ENCODE assay signal across 1 cellular context in the genomic region with DNA sequence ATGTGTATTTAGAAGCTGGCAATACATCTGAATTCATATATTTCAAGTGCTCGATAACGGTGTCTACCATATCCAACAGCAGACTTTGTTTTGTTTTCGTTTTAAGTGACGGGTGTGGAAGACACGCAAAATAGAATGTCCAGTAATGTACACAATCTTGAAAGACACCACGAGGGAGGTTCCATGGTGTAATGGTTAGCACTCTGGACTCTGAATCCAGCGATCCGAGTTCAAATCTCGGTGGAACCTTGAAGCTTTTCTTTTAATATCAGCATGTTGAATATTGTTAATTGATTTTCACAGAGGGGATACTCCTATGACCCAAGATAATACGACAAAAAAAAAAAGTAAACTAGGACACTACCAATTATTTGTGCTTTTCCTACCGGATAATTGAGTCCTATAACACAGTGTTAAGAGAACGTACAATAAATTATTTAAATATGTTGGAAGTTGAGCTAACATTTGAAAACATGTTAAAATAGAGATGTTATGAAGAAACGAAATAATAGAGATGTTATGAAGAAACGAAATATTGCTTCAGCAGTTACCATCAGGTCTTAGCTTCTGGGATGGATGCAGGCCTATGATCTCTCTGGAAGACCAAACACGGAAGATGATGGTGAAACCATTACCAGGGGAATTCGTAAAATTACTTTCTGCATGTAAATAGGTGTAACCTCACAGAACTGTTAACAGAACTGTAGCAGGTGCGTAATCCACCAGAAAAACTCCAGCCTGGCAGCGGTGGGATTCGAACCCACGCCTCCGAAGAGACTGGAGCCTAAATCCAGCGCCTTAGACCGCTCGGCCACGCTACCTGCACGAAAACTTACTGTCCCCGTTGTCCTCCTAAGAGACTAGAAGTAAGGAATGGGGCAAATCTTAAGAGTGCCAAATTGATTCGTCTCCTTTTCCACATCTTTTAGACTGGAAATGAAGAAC.
TF ChIP-seq lines count a peak whose summit lies in the region.

No MANE protein-coding gene starts in this region.

TF ChIP-seq in HepG2, 621 proteins besides CTCF, POLR2A, EP300 and RAD21 (continued from another document and continues in another):
- TF ChIP-seq, protein P1, sequence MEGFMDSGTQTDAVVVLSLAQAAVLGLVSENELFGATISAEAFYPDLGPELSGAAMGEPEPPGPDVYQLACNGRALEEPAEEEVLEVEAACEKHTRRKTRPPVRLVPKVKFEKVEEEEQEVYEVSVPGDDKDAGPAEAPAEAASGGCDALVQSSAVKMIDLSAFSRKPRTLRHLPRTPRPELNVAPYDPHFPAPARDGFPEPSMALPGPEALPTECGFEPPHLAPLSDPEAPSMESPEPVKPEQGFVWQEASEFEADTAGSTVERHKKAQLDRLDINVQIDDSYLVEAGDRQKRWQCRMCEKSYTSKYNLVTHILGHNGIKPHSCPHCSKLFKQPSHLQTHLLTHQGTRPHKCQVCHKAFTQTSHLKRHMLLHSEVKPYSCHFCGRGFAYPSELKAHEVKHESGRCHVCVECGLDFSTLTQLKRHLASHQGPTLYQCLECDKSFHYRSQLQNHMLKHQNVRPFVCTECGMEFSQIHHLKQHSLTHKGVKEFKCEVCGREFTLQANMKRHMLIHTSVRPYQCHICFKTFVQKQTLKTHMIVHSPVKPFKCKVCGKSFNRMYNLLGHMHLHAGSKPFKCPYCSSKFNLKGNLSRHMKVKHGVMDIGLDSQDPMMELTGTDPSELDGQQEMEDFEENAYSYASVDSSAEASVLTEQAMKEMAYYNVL (CRISPR knock-in tag; IDR thresholded peaks at IDR 0.05; ENCODE audit: borderline replicate concordance) = peak; percentile 20; the same call in 1 of the 2 replicates
- TF ChIP-seq ZNF761 (CRISPR knock-in tag; conservative IDR thresholded peaks at IDR 0.05) (0 out of 2 replicates have a peak, but pooled peaks have one; percentile 45), KLF13 (CRISPR knock-in tag; IDR thresholded peaks at IDR 0.05) (no peak), U2AF2 (IDR thresholded peaks at IDR 0.05; ENCODE audit: low read depth, low read length) (no peak), ZNF737 (CRISPR knock-in tag; IDR thresholded peaks at IDR 0.05; ENCODE audit: borderline replicate concordance) (no peak), ZSCAN22 (CRISPR knock-in tag; IDR thresholded peaks at IDR 0.05) (no peak), ARNTL (CRISPR knock-in tag; IDR thresholded peaks at IDR 0.05) (no peak), GTF3A (CRISPR knock-in tag; conservative IDR thresholded peaks at IDR 0.05) (peak; percentile 82; the same call in 1 of the 2 replicates), PCBP2 (optimal IDR thresholded peaks at IDR 0.05; ENCODE audit: low read depth, low read length, poor library complexity, severe bottlenecking) (no peak), ZFP1 (CRISPR knock-in tag; IDR thresholded peaks at IDR 0.05) (no peak), SP140L (CRISPR knock-in tag; IDR thresholded peaks at IDR 0.05; ENCODE audit: borderline replicate concordance) (no peak), ELF1 (CRISPR knock-in tag; IDR thresholded peaks at IDR 0.05) (no peak; the same call in 1 of the 2 replicates), ZNF335 (CRISPR knock-in tag; IDR thresholded peaks at IDR 0.05) (no peak), ZNF558 (CRISPR knock-in tag; IDR thresholded peaks at IDR 0.05; ENCODE audit: borderline replicate concordance) (peak; percentile 55; the same call in 1 of the 2 replicates), SOX5 (CRISPR knock-in tag; IDR thresholded peaks at IDR 0.05; ENCODE audit: borderline replicate concordance) (peak; percentile 52; the same call in 1 of the 2 replicates), ZNF331 (CRISPR knock-in tag; IDR thresholded peaks at IDR 0.05) (peak; percentile 86), SIX1 (CRISPR knock-in tag; IDR thresholded peaks at IDR 0.05; ENCODE audit: borderline replicate concordance) (peak; percentile 47; the same call in 1 of the 2 replicates), ZNF543 (CRISPR knock-in tag; IDR thresholded peaks at IDR 0.05) (0 out of 2 replicates have a peak, but pooled peaks have one; percentile 28), HNF4G (IDR thresholded peaks at IDR 0.05; ENCODE audit: borderline replicate concordance, low read depth, low read length) (peak; percentile 43; the same call in 1 of the 2 replicates), HNF4G (CRISPR knock-in tag; IDR thresholded peaks at IDR 0.05; ENCODE audit: borderline replicate concordance, low read depth) (no peak), ZNF318 (CRISPR knock-in tag; IDR thresholded peaks at IDR 0.05) (0 out of 2 replicates have a peak, but pooled peaks have one; percentile 36), ZNF275 (CRISPR knock-in tag; IDR thresholded peaks at IDR 0.05; ENCODE audit: borderline replicate concordance) (0 out of 2 replicates have a peak, but pooled peaks have one; percentile 58), PATZ1 (CRISPR knock-in tag; IDR thresholded peaks at IDR 0.05) (peak; percentile 85), ZNF350 (CRISPR knock-in tag; IDR thresholded peaks at IDR 0.05; ENCODE audit: borderline replicate concordance, low read depth) (peak; percentile 74; the same call in 1 of the 2 replicates), MNT (IDR thresholded peaks at IDR 0.05) (0 out of 2 replicates have a peak, but pooled peaks have one; percentile 18), YEATS4 (CRISPR knock-in tag; IDR thresholded peaks at IDR 0.05; ENCODE audit: borderline replicate concordance) (no peak), ZSCAN12 (CRISPR knock-in tag; IDR thresholded peaks at IDR 0.05) (no peak), ZNF34 (CRISPR knock-in tag; IDR thresholded peaks at IDR 0.05; ENCODE audit: borderline replicate concordance) (peak; percentile 84; the same call in 1 of the 2 replicates), MAF1 (CRISPR knock-in tag; IDR thresholded peaks at IDR 0.05; ENCODE audit: borderline replicate concordance) (peak; percentile 98), EED (CRISPR knock-in tag; IDR thresholded peaks at IDR 0.05) (no peak), KAT8 (CRISPR knock-in tag; IDR thresholded peaks at IDR 0.05) (peak; percentile 58; the same call in 1 of the 2 replicates), SMYD3 (CRISPR knock-in tag; IDR thresholded peaks at IDR 0.05) (no peak), ISL2 (CRISPR knock-in tag; IDR thresholded peaks at IDR 0.05) (peak; percentile 42), NFE2L2 (IDR thresholded peaks at IDR 0.05; ENCODE audit: low read length) (no peak), ATF1 (CRISPR knock-in tag; IDR thresholded peaks at IDR 0.05) (no peak; the same call in none of the 2 replicates), SMC3 (IDR thresholded peaks at IDR 0.05; ENCODE audit: low read length) (0 out of 2 replicates have a peak, but pooled peaks have one; percentile 10), CBX1 (IDR thresholded peaks at IDR 0.05; ENCODE audit: low read depth) (peak; percentile 36)
- TF ChIP-seq, protein P2, sequence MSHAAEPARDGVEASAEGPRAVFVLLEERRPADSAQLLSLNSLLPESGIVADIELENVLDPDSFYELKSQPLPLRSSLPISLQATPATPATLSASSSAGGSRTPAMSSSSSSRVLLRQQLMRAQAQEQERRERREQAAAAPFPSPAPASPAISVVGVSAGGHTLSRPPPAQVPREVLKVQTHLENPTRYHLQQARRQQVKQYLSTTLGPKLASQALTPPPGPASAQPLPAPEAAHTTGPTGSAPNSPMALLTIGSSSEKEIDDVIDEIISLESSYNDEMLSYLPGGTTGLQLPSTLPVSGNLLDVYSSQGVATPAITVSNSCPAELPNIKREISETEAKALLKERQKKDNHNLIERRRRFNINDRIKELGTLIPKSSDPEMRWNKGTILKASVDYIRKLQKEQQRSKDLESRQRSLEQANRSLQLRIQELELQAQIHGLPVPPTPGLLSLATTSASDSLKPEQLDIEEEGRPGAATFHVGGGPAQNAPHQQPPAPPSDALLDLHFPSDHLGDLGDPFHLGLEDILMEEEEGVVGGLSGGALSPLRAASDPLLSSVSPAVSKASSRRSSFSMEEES (CRISPR knock-in tag; IDR thresholded peaks at IDR 0.05) = peak; percentile 69
- TF ChIP-seq, protein P3, sequence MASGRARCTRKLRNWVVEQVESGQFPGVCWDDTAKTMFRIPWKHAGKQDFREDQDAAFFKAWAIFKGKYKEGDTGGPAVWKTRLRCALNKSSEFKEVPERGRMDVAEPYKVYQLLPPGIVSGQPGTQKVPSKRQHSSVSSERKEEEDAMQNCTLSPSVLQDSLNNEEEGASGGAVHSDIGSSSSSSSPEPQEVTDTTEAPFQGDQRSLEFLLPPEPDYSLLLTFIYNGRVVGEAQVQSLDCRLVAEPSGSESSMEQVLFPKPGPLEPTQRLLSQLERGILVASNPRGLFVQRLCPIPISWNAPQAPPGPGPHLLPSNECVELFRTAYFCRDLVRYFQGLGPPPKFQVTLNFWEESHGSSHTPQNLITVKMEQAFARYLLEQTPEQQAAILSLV (CRISPR knock-in tag; IDR thresholded peaks at IDR 0.05; ENCODE audit: borderline replicate concordance) = peak; percentile 12; the same call in 1 of the 2 replicates
